In genomic region chr20:1929460-1929859, GRCh38 we compare ENCODE assay signal across 16 cellular contexts. TPM values are rescaled to one million over a fixed set of nuclear protein-coding genes. Genes with fewer than 3 reads are reported as not detected.
A peak's percentile ranks its signal among the peaks of the same experiment; 100 is the strongest.
DNase-seq lines count a peak whose midpoint lies in the region; ATAC-seq and TF ChIP-seq lines count a peak whose summit lies in the region.
"Had no signal": no experiment of that assay in that cellular context is flagged by ENCODE, and none has a peak within 500 bp of the region (broad histone marks: within the 10 kb centered on the region; RNA-seq: fewer than 3 reads in every experiment).

No MANE protein-coding gene starts in this region.

- H2BK12ac ChIP-seq in mesenchymal stem cell (ENCODE audit: low read length in 2 of 2): peak overlapping the region in 1 of 2 experiments; percentile 11

- H3K27ac ChIP-seq in right cardiac atrium (ENCODE audit: low read length) (peak overlapping the region; percentile 20), heart left ventricle (peak overlapping the region in 1 of 12 donors; percentile 6), cingulate gyrus (ENCODE audit: low read depth, low read length) (peak overlapping the region; percentile 20), temporal lobe (ENCODE audit: low read depth, low read length) (peak overlapping the region; percentile 63), mesenchymal stem cell (ENCODE audit: low read length, poor library complexity, severe bottlenecking) (no peak overlapping the region)

- intact Hi-C loops in right cardiac atrium (cut with DNase I): no loop called here
- intact Hi-C loops in heart left ventricle (cut with DNase I): no loop called here

- ATAC-seq in right cardiac atrium (no peak), heart left ventricle (no peak), T-helper 17 cell (no peak), HG03460 (IDR thresholded peaks at IDR 0.05; ENCODE audit: unreplicated experiment) (no peak)
- ATAC-seq: CD8-positive, alpha-beta T cell; HCT116 had no signal

- 70% methylated on average over 3 of the region's 3 CpGs for WGBS in right cardiac atrium
- WGBS in heart left ventricle, 4 donors: 55 to 74% (median 71%) methylated on average over 3 of the region's 3 CpGs
- 79% methylated on average over 3 of the region's 3 CpGs for WGBS in mesenchymal stem cell

- H3K4ac ChIP-seq in mesenchymal stem cell (ENCODE audit: low read depth in 1 of 2, low read length in 2 of 2): peak overlapping the region in 1 of 2 experiments; percentile 17

- H3K18ac ChIP-seq in mesenchymal stem cell (ENCODE audit: low read depth in 1 of 2, low read length in 2 of 2): no peak overlapping the region

- H3K4me1 Mint-ChIP-seq in T-helper 17 cell: no peaks in the 10 kb centered on the region

- H2BK15ac ChIP-seq in mesenchymal stem cell (ENCODE audit: low read depth, poor library complexity, severe bottlenecking): no peak overlapping the region

- no peak overlapping the region for H3K27ac Mint-ChIP-seq in T-helper 17 cell
- H3K27ac Mint-ChIP-seq: B cell; CD8-positive, alpha-beta T cell had no signal

- H3K36me3 Mint-ChIP-seq in T-helper 17 cell (ENCODE audit: low read depth): peaks cover 5% of the 10 kb centered on the region
- H3K36me3 Mint-ChIP-seq: CD8-positive, alpha-beta T cell had no signal

- peaks cover 0 to 62% (median 0%) of the 10 kb centered on the region in 9 donors for H3K36me3 ChIP-seq in heart left ventricle
- H3K36me3 ChIP-seq in mesenchymal stem cell (ENCODE audit: control insufficient read depth in 1 of 2, insufficient read depth in 2 of 2, low read depth in 1 of 2, low read length in 2 of 2): peaks cover 54 to 75% of the 10 kb centered on the region in 2 experiments

- H3K4me1 ChIP-seq in right cardiac atrium (ENCODE audit: control insufficient read depth, insufficient read depth, low read length) (peaks cover 7% of the 10 kb centered on the region), heart left ventricle (peaks cover 0 to 46% (median 20%) of the 10 kb centered on the region in 12 donors), mesenchymal stem cell (ENCODE audit: control insufficient read depth, insufficient read depth, low read depth, low read length) (peaks cover 16% of the 10 kb centered on the region)

- no peak overlapping the region for H2BK5ac ChIP-seq in mesenchymal stem cell (ENCODE audit: low read depth, low read length, poor library complexity, severe bottlenecking)

- no peak overlapping the region for H2AK5ac ChIP-seq in mesenchymal stem cell (ENCODE audit: low read length, severe bottlenecking)

- no peak overlapping the region for H3K4me2 ChIP-seq in mesenchymal stem cell (ENCODE audit: low read length, poor library complexity, severe bottlenecking)

- no peak overlapping the region for H4K8ac ChIP-seq in mesenchymal stem cell (ENCODE audit: low read length)

- peaks cover 75% of the 10 kb centered on the region for H3K27me3 Mint-ChIP-seq in T-helper 17 cell
- H3K27me3 Mint-ChIP-seq: B cell had no signal

- H3K9ac ChIP-seq in mesenchymal stem cell (ENCODE audit: low read length): no peak overlapping the region

- no peak overlapping the region for H3K14ac ChIP-seq in mesenchymal stem cell (ENCODE audit: low read length in 2 of 2)

- H2BK120ac ChIP-seq in mesenchymal stem cell (ENCODE audit: low read depth, low read length): no peak overlapping the region

- H3K9me3 ChIP-seq in right cardiac atrium (ENCODE audit: control insufficient read depth, low read length) (no peaks in the 10 kb centered on the region), heart left ventricle (no peaks in the 10 kb centered on the region), mesenchymal stem cell (ENCODE audit: control insufficient read depth, low read length) (no peaks in the 10 kb centered on the region), T-helper 17 cell (ENCODE audit: control insufficient read depth, low read length, poor library complexity, severe bottlenecking) (no peaks in the 10 kb centered on the region)

- TF ChIP-seq POLR2A in heart left ventricle (IDR thresholded peaks at IDR 0.05): no peak

- no peak overlapping the region for H3K4me3 ChIP-seq in right cardiac atrium (ENCODE audit: low read length)
- no peak overlapping the region for H3K4me3 ChIP-seq in heart left ventricle
- H3K4me3 ChIP-seq in mesenchymal stem cell (ENCODE audit: insufficient read depth in 1 of 2, low read depth in 1 of 2, low read length in 2 of 2): no peak overlapping the region

- no peak overlapping the region for H4K91ac ChIP-seq in mesenchymal stem cell (ENCODE audit: low read length)

- DNase-seq in right cardiac atrium (no peak), heart left ventricle (no peak), iPS-NIHi7 (ENCODE audit: extremely low spot score) (peak; percentile 43), mesenchymal stem cell (no peak), T-helper 17 cell (no peak)
- DNase-seq: CD8-positive, alpha-beta T cell; COR-L47; DMS153; DMS79 treated with DMSO at 0.1 percent for 48 hours; EL; GOT3 had no signal

- TF ChIP-seq CTCF in heart left ventricle (IDR thresholded peaks at IDR 0.05): no peak

- H2AFZ ChIP-seq in mesenchymal stem cell (ENCODE audit: low read depth, low read length): no peak overlapping the region

- no peak overlapping the region for H3K23ac ChIP-seq in mesenchymal stem cell (ENCODE audit: low read length in 2 of 2)

- H3K4me3 Mint-ChIP-seq in T-helper 17 cell: no peak overlapping the region
- H3K4me3 Mint-ChIP-seq: B cell; CD8-positive, alpha-beta T cell had no signal

- peaks cover 57% of the 10 kb centered on the region for H3K79me1 ChIP-seq in mesenchymal stem cell (replicated peaks; ENCODE audit: low read length, poor library complexity, severe bottlenecking)

- no peaks in the 10 kb centered on the region for H3K27me3 ChIP-seq in right cardiac atrium (ENCODE audit: control insufficient read depth, insufficient read depth)
- H3K27me3 ChIP-seq in heart left ventricle: no peaks in the 10 kb centered on the region
- H3K27me3 ChIP-seq in mesenchymal stem cell (ENCODE audit: control insufficient read depth in 1 of 2, insufficient read depth in 1 of 2, low read length in 2 of 2): no peaks in the 10 kb centered on the region

RNA-seq across cellular contexts. Expression of gene SIRPA, which starts 34.3 kb away (rescaled TPM):
- 10 to 100 TPM; 28.1 to 45.2 (median 34.7) TPM for total RNA-seq in right cardiac atrium
- polyA plus RNA-seq in right cardiac atrium: 19.5 TPM
- total RNA-seq in heart left ventricle: 10 to 100 TPM; 13.6 to 73.5 (median 28.5) TPM
- polyA plus RNA-seq in heart left ventricle: 10 to 100 TPM in 1 of 2 donors, 1 to 10 TPM in 1; 8.6 to 46.0 TPM
- total RNA-seq in temporal lobe: 9.3 TPM
- polyA plus RNA-seq in mesenchymal stem cell (2013, experiment 1 of 2): 40.7 TPM
- polyA plus RNA-seq in mesenchymal stem cell (2013, experiment 2 of 2): 40.6 TPM
- total RNA-seq in T-helper 17 cell: 1 to 10 TPM in 1 of 2 donors, under 1 TPM in 1; 0.86 to 2.6 TPM
- total RNA-seq: CD8-positive, alpha-beta T cell had no signal
